ENCODE assay signal across 8 cellular contexts in genomic region chr17:17496189-17497064, GRCh38. TPM values are rescaled to one million over a fixed set of nuclear protein-coding genes. Genes with fewer than 3 reads are reported as not detected.
DNase-seq lines count a peak whose midpoint lies in the region; ATAC-seq and TF ChIP-seq lines count a peak whose summit lies in the region.

Gene RASD1 (minus strand): TSS chr17:17496395. CDS start chr17:17496181, 214 bp downstream.

- H3K27ac Mint-ChIP-seq in T-helper 17 cell, result no peak within 1 kb of the TSS

- no peak within 1 kb of the TSS for H2AFZ ChIP-seq in DND-41 (ENCODE audit: low read depth, low read length)
- peak within 1 kb of the TSS; percentile 96 for H2AFZ ChIP-seq in hepatocyte

- intact Hi-C loops in ascending aorta (cut with DNase I), result loop anchor here (1.0 to 10.0 kb wide), 8 partner anchors 20 to 538 kb away; partner anchors contain the start of genes ATPAF2, GID4, MED9 and PEMT
- intact Hi-C loops in aorta (cut with DNase I), result loop anchor here (1.0 to 5.0 kb wide), 6 partner anchors 20 to 146 kb away; partner anchors contain the start of genes MED9 (in 1 of the 2) and PEMT (in 1 of the 2)

- H3K4me1 ChIP-seq in DND-41 (ENCODE audit: insufficient read depth, low read length) (no peaks in the 10 kb centered on the region), ascending aorta (peaks cover 6 to 9% of the 10 kb centered on the region in 2 donors), hepatocyte (ENCODE audit: insufficient read depth) (peaks cover 21% of the 10 kb centered on the region), aorta (ENCODE audit: control insufficient read depth in 1 of 2, insufficient read depth in 2 of 2, low read length in 2 of 2) (no peaks in the 10 kb centered on the region)

- H3K27ac ChIP-seq in DND-41 (ENCODE audit: low read length) (no peak within 1 kb of the TSS), ascending aorta (peak within 1 kb of the TSS; percentile 65 to 78), hepatocyte (peak within 1 kb of the TSS; percentile 82), aorta (ENCODE audit: low read depth in 1 of 2, low read length in 2 of 2) (peak within 1 kb of the TSS in 1 of 2 donors; percentile 49)

- peak within 1 kb of the TSS; percentile 91 for H3K4me3 Mint-ChIP-seq in T-helper 17 cell

- TF ChIP-seq CTCF in DND-41 (IDR thresholded peaks at IDR 0.05; ENCODE audit: borderline replicate concordance, extremely low read depth, low read length, poor library complexity, severe bottlenecking), result peak; percentile 59
- TF ChIP-seq CTCF in ascending aorta (IDR thresholded peaks at IDR 0.05), result peak; percentile 78 to 94 (median 88)
- TF ChIP-seq CTCF in hepatocyte (IDR thresholded peaks at IDR 0.05; ENCODE audit: poor library complexity), result peak; percentile 87

- no peak within 1 kb of the TSS for H3K9ac ChIP-seq in DND-41 (ENCODE audit: low read depth, low read length)

- no peaks in the 10 kb centered on the region for H3K36me3 Mint-ChIP-seq in T-helper 17 cell (ENCODE audit: low read depth)

- peaks cover 8% of the 10 kb centered on the region; the same call in 1 of the 2 replicates for H3K79me2 ChIP-seq in DND-41 (ENCODE audit: insufficient read depth, low read length)
- no peaks in the 10 kb centered on the region for H3K79me2 ChIP-seq in hepatocyte

- H3K4me2 ChIP-seq in DND-41 (ENCODE audit: insufficient read depth, low read length) (no peak within 1 kb of the TSS; the same call in 1 of the 2 replicates), hepatocyte (peak within 1 kb of the TSS; percentile 99)

- WGBS in hepatocyte (ENCODE audit: low lambda C conversion rate, missing lambda C conversion rate), result 1% methylated on average over 59 of the region's 93 CpGs
- WGBS in aorta, 2 donors, result 0 to 1% methylated on average over 70 to 93 of the region's 93 CpGs

- H3K4me3 ChIP-seq in DND-41 (ENCODE audit: low read depth in 1 of 2, low read length in 2 of 2) (no peak within 1 kb of the TSS), H7 (ENCODE audit: insufficient read depth, low read depth, low read length) (peak within 1 kb of the TSS; percentile 70), ascending aorta (peak within 1 kb of the TSS; percentile 69 to 70), hepatocyte (peak within 1 kb of the TSS; percentile 78), aorta (ENCODE audit: low read length in 2 of 2) (peak within 1 kb of the TSS; percentile 45 to 58)

- H3K27me3 ChIP-seq in DND-41 (ENCODE audit: insufficient read depth, low read length, poor library complexity), result no peaks in the 10 kb centered on the region
- peaks cover 18% of the 10 kb centered on the region for H3K27me3 ChIP-seq in H7 (ENCODE audit: control insufficient read depth, insufficient read depth, low read length)
- H3K27me3 ChIP-seq in ascending aorta, result no peaks in the 10 kb centered on the region
- peaks cover 9% of the 10 kb centered on the region for H3K27me3 ChIP-seq in hepatocyte
- H3K27me3 ChIP-seq in aorta (ENCODE audit: control insufficient read depth in 1 of 2, insufficient read depth in 2 of 2, low read length in 1 of 2), result no peaks in the 10 kb centered on the region

- H3K4me1 Mint-ChIP-seq in T-helper 17 cell, result peaks cover 3% of the 10 kb centered on the region

- H4K20me1 ChIP-seq in DND-41 (ENCODE audit: insufficient read depth, low read length) (peaks cover 15% of the 10 kb centered on the region; the same call in 1 of the 2 replicates), hepatocyte (ENCODE audit: insufficient read depth, poor library complexity, severe bottlenecking) (no peaks in the 10 kb centered on the region)

- DNase-seq in DND-41 (peak; percentile 62), H7 (peak; percentile 99), MV-4-11 (lab: John Stamatoyannopoulos, UW) (peak; percentile 72), T-helper 17 cell (peak; percentile 75 to 79 (median 77)), ascending aorta (ENCODE audit: low spot score in 2 of 2) (peak; percentile 54 to 94), hepatocyte (ENCODE audit: low spot score) (peak; percentile 96), retina (peak; percentile 96), aorta (peak; percentile 93 to 96)

- H3K9me3 ChIP-seq in DND-41 (ENCODE audit: insufficient read depth, low read length, severe bottlenecking) (no peaks in the 10 kb centered on the region), T-helper 17 cell (ENCODE audit: control insufficient read depth, low read length, poor library complexity, severe bottlenecking) (no peaks in the 10 kb centered on the region), ascending aorta (no peaks in the 10 kb centered on the region), hepatocyte (ENCODE audit: low read depth) (no peaks in the 10 kb centered on the region), aorta (ENCODE audit: control insufficient read depth, low read length) (no peaks in the 10 kb centered on the region)

- H3K9me2 ChIP-seq in hepatocyte (replicated peaks; ENCODE audit: insufficient read depth), result no peaks in the 10 kb centered on the region

- H3K27me3 Mint-ChIP-seq in T-helper 17 cell, result peaks cover 10% of the 10 kb centered on the region

- ATAC-seq in DND-41 (ENCODE audit: insufficient read depth, low read depth) (peak; percentile 86), T-helper 17 cell (peak; percentile 87), aorta (ENCODE audit: low FRiP score) (peak; percentile 95)

- H3K36me3 ChIP-seq in DND-41 (ENCODE audit: insufficient read depth, low read length) (peaks cover 49% of the 10 kb centered on the region), H7 (replicated peaks; ENCODE audit: control insufficient read depth, insufficient read depth, low read length) (no peaks in the 10 kb centered on the region), ascending aorta (peaks cover 14 to 15% of the 10 kb centered on the region in 2 donors), hepatocyte (replicated peaks; ENCODE audit: insufficient read depth, low read depth) (no peaks in the 10 kb centered on the region), aorta (ENCODE audit: control insufficient read depth in 1 of 2, insufficient read depth in 2 of 2, low read length in 1 of 2) (peaks cover 0 to 3% of the 10 kb centered on the region in 2 donors)

RNA-seq across cellular contexts. Expression of gene RASD1, which starts in this region (rescaled TPM):
- 5.3 and 5.6 TPM in 2 replicates for total RNA-seq in H7 (2014; rRNA removed; shearing (Covaris generic))
- total RNA-seq in T-helper 17 cell, result 1 to 10 TPM in 1 of 2 donors, under 1 TPM in 1; 0.97 to 1.4 TPM
- total RNA-seq in ascending aorta, result 293 TPM
- 23.5 and 24.0 TPM in 2 replicates for total RNA-seq in hepatocyte
- polyA plus RNA-seq in hepatocyte, result 44.8 and 46.9 TPM in 2 replicates
- total RNA-seq in aorta, result 10 to 100 TPM; 12.0 to 50.1 TPM
- 1 to 10 TPM; 2.9 to 4.6 TPM for polyA plus RNA-seq in aorta

Comparison
In these comparisons a context has a peak if more than half of its experiments do, and no peak if none do; other contexts are left out.
1. H3K4me3 ChIP-seq: peak in H7 (single experiment), ascending aorta (2 of 2), hepatocyte (single experiment) and aorta (2 of 2); none in DND-41 (0 of 2).
2. Peak in every context shown above with its lines, with median percentiles within 50 percentile points of each other: ATAC-seq, DNase-seq and CTCF ChIP-seq.